14 cellular contexts compared by ENCODE assay signal in the genomic region with DNA sequence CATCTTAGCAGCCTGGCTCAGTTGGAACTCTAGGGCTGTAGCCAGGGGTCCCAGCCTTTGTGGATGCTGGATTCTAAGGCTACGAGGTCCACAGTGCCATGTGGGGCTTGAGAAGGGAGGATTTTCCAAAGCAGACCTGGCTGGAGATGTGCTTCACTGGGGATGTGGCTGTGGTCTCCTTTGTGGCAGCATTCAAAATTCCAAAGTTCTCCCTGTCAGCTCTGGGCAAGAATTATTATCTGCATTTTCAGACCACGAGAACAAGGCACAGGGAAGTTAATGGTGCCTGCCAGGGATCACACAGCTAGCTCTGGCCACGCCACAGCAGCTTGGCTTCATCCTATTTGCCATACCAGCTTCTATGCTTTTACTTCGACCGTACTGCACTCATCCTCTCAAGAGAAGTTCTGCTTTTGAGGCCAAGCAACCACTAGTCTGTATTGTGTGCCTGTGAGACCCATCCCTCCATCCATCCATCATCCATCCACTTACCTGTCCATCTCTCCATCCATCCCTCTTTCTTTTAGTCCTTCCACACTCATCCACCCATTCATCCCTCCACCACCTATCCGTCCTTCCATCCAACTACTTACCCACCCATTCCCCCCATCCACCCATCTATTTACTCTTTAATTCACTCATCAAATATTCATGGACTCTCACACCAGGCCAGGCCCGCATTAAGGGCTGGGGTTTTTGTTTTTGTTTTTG.
DNase-seq lines count a peak whose midpoint lies in the region; TF ChIP-seq lines count a peak whose summit lies in the region.
"Had no signal": no experiment of that assay in that cellular context is flagged by ENCODE, and none has a peak within 500 bp of the region (broad histone marks: within the 10 kb centered on the region; RNA-seq: fewer than 3 reads in every experiment).

No MANE protein-coding gene starts in this region.

- peaks cover 43% of the 10 kb centered on the region for H3K4me1 ChIP-seq in ACC112 (ENCODE audit: control insufficient read depth, insufficient read depth, low read length, unreplicated experiment)

- DNase-seq in HFFc6, result no peak
- DNase-seq in endothelial cell (ENCODE audit: low spot score), result no peak
- no peak for DNase-seq in neural crest cell (ENCODE audit: low read depth, low spot score)
- DNase-seq in G401 (ENCODE audit: low spot score), result no peak
- DNase-seq in NOMO-1 treated with dmso at 0.1 percent for 144 hours (lab: John Stamatoyannopoulos, UW; ENCODE audit: unreplicated experiment), result no peak
- DNase-seq in midbrain (lab: John Stamatoyannopoulos, UW), result no peak
- no peak for DNase-seq in NCI-H1417 (lab: John Stamatoyannopoulos, UW)
- DNase-seq: GF-D8; NCI-H446; Peyer's patch; stimulated activated CD4-positive, alpha-beta T cell treated with anti-CD3 and anti-CD28 coated beads, Interleukin-15, amount 100 ng/mL, for 24 hours had no signal

- H3K27me3 Mint-ChIP-seq in HFFc6 (ENCODE audit: insufficient read depth) (peaks cover 16% of the 10 kb centered on the region; the same call in 1 of the 2 replicates), endothelial cell (ENCODE audit: unreplicated experiment) (peaks cover 21% of the 10 kb centered on the region), neural crest cell (ENCODE audit: low read depth) (no peaks in the 10 kb centered on the region)

- TF ChIP-seq CTCF in HFFc6 (IDR thresholded peaks at IDR 0.05) (no peak), endothelial cell (IDR thresholded peaks at IDR 0.05; ENCODE audit: unreplicated experiment) (no peak), neural crest cell (conservative IDR thresholded peaks at IDR 0.05) (no peak)

- H3K4me3 Mint-ChIP-seq in HFFc6, result peak overlapping the region; percentile 79
- peak overlapping the region; percentile 19 for H3K4me3 Mint-ChIP-seq in endothelial cell (ENCODE audit: unreplicated experiment)
- no peak overlapping the region for H3K4me3 Mint-ChIP-seq in neural crest cell

- H3K36me3 Mint-ChIP-seq in HFFc6 (ENCODE audit: low read depth), result peaks cover 29% of the 10 kb centered on the region
- peaks cover 23% of the 10 kb centered on the region for H3K36me3 Mint-ChIP-seq in endothelial cell (ENCODE audit: low read depth, unreplicated experiment)
- peaks cover 3% of the 10 kb centered on the region for H3K36me3 Mint-ChIP-seq in neural crest cell (ENCODE audit: low read depth)

- peaks cover 13% of the 10 kb centered on the region for H3K79me2 ChIP-seq in ACC112 (ENCODE audit: control insufficient read depth, insufficient read depth, low read length, unreplicated experiment)

- H3K9me3 Mint-ChIP-seq in HFFc6 (no peaks in the 10 kb centered on the region), endothelial cell (ENCODE audit: unreplicated experiment) (no peaks in the 10 kb centered on the region), neural crest cell (no peaks in the 10 kb centered on the region)

- no peak overlapping the region for H3K4me3 ChIP-seq in ACC112 (ENCODE audit: low read depth, low read length)
- H3K4me3 ChIP-seq: Peyer's patch had no signal

- H3K36me3 ChIP-seq in ACC112 (ENCODE audit: insufficient read depth, low read length), result peaks cover 13% of the 10 kb centered on the region; the same call in 1 of the 2 replicates

- H3K4me1 Mint-ChIP-seq in HFFc6 (ENCODE audit: low read depth) (peaks cover 98% of the 10 kb centered on the region), endothelial cell (ENCODE audit: unreplicated experiment) (peaks cover 56% of the 10 kb centered on the region), neural crest cell (peaks cover 64% of the 10 kb centered on the region)

- no peak overlapping the region for H2AFZ ChIP-seq in ACC112 (ENCODE audit: low read length, unreplicated experiment)

- in situ Hi-C loops in G401 (cut with HindIII; ENCODE audit: low sequenced_read_pairs), result no loop called here

- H3K27ac Mint-ChIP-seq in HFFc6 (peak overlapping the region; percentile 99), endothelial cell (ENCODE audit: unreplicated experiment) (no peak overlapping the region), neural crest cell (ENCODE audit: unreplicated experiment) (peak overlapping the region; percentile 84)

- no peaks in the 10 kb centered on the region for H3K27me3 ChIP-seq in ACC112 (ENCODE audit: insufficient read depth, low read length)
- H3K27me3 ChIP-seq: Peyer's patch had no signal

- peak overlapping the region; percentile 76; the same call in 1 of the 2 replicates for H3K27ac ChIP-seq in ACC112 (ENCODE audit: low read depth, low read length)
- H3K27ac ChIP-seq: C4-2B, epithelial cell of prostate had no signal
